Comparison of ENCODE assay signal across 9 cellular contexts in genomic region chr9:71681708-71682268, GRCh38.
DNase-seq lines count a peak whose midpoint lies in the region; ATAC-seq and TF ChIP-seq lines count a peak whose summit lies in the region.
"Had no signal": no experiment of that assay in that cellular context is flagged by ENCODE, and none has a peak within 500 bp of the region (broad histone marks: within the 10 kb centered on the region; RNA-seq: fewer than 3 reads in every experiment).

No MANE protein-coding gene starts in this region.

- intact Hi-C loops in activated T-helper 2 cell treated with anti-CD3 and anti-CD28 coated beads, Interferon-gamma antibody, Interleukin-2, Interleukin-4, amounts not matched to agents 10 μg/mL and 5 μg/mL and 100 μg/mL, durations not matched to agents 14 hours and 24 hours and 36 hours (cut with micrococcal nuclease): loop anchor here (10.0 kb wide), 1 partner anchor 77 kb away; no protein-coding TSS in a partner anchor

- H3K27ac Mint-ChIP-seq in CD4-positive, CD25-positive, alpha-beta regulatory T cell: peak overlapping the region in 2 of 3 donors; percentile 39 to 42
- H3K27ac Mint-ChIP-seq in endodermal cell (peak overlapping the region; percentile 49), nephron progenitor cell (peak overlapping the region; percentile 89)
- H3K27ac Mint-ChIP-seq in activated T-helper 2 cell treated with anti-CD3 and anti-CD28 coated beads, Interferon-gamma antibody, Interleukin-2, Interleukin-4, amounts not matched to agents 10 μg/mL and 5 μg/mL and 100 μg/mL, durations not matched to agents 14 hours and 24 hours and 36 hours: no peak overlapping the region

- peaks cover 34% of the 10 kb centered on the region for H3K4me1 ChIP-seq in CD4-positive, CD25-positive, alpha-beta regulatory T cell (ENCODE audit: control insufficient read depth, insufficient read depth, low read length, poor library complexity, severe bottlenecking)
- H3K4me1 ChIP-seq in endodermal cell (ENCODE audit: control insufficient read depth, insufficient read depth, low read length): peaks cover 6% of the 10 kb centered on the region

- no peak for DNase-seq in CD4-positive, CD25-positive, alpha-beta regulatory T cell
- DNase-seq in NCI-H2227 (lab: John Stamatoyannopoulos, UW; ENCODE audit: unreplicated experiment) (peak; percentile 35), endodermal cell (no peak), nephron progenitor cell (peak; percentile 4), NCI-H1417 treated with DMSO at 0.1 percent for 48 hours (lab: John Stamatoyannopoulos, UW) (no peak)
- DNase-seq in activated T-helper 2 cell treated with anti-CD3 and anti-CD28 coated beads, Interferon-gamma antibody, Interleukin-2, Interleukin-4, amounts not matched to agents 10 μg/mL and 5 μg/mL and 100 μg/mL, durations not matched to agents 14 hours and 24 hours and 36 hours (ENCODE audit: low spot score): no peak
- DNase-seq in stimulated activated CD8-positive, alpha-beta memory T cell treated with anti-CD3 and anti-CD28 coated beads, Interleukin-4, amount 100 ng/mL, for 48 hours: no peak
- DNase-seq: NCI-H1930 had no signal

- ATAC-seq in CD4-positive, CD25-positive, alpha-beta regulatory T cell (ENCODE audit: low read depth in 2 of 2): no peak
- ATAC-seq in HG03045 (IDR thresholded peaks at IDR 0.05; ENCODE audit: unreplicated experiment): no peak

- H3K4me3 ChIP-seq in CD4-positive, CD25-positive, alpha-beta regulatory T cell (ENCODE audit: low read depth, low read length): no peak overlapping the region
- H3K4me3 ChIP-seq in endodermal cell (ENCODE audit: low read length): no peak overlapping the region

- no peaks in the 10 kb centered on the region for H3K9me3 Mint-ChIP-seq in CD4-positive, CD25-positive, alpha-beta regulatory T cell
- H3K9me3 Mint-ChIP-seq in endodermal cell (no peaks in the 10 kb centered on the region), nephron progenitor cell (no peaks in the 10 kb centered on the region)
- no peaks in the 10 kb centered on the region for H3K9me3 Mint-ChIP-seq in activated T-helper 2 cell treated with anti-CD3 and anti-CD28 coated beads, Interferon-gamma antibody, Interleukin-2, Interleukin-4, amounts not matched to agents 10 μg/mL and 5 μg/mL and 100 μg/mL, durations not matched to agents 14 hours and 24 hours and 36 hours

- no peak for TF ChIP-seq CTCF in endodermal cell (conservative IDR thresholded peaks at IDR 0.05)
- TF ChIP-seq CTCF in nephron progenitor cell (IDR thresholded peaks at IDR 0.05): no peak

- peaks cover 42% of the 10 kb centered on the region for H3K36me3 Mint-ChIP-seq in CD4-positive, CD25-positive, alpha-beta regulatory T cell
- H3K36me3 Mint-ChIP-seq in endodermal cell (ENCODE audit: low read depth) (peaks cover 26% of the 10 kb centered on the region), nephron progenitor cell (ENCODE audit: low read depth) (peaks cover 19% of the 10 kb centered on the region)
- peaks cover 57% of the 10 kb centered on the region for H3K36me3 Mint-ChIP-seq in activated T-helper 2 cell treated with anti-CD3 and anti-CD28 coated beads, Interferon-gamma antibody, Interleukin-2, Interleukin-4, amounts not matched to agents 10 μg/mL and 5 μg/mL and 100 μg/mL, durations not matched to agents 14 hours and 24 hours and 36 hours (ENCODE audit: low read depth)

- H3K27me3 Mint-ChIP-seq in CD4-positive, CD25-positive, alpha-beta regulatory T cell: no peaks in the 10 kb centered on the region
- H3K27me3 Mint-ChIP-seq in endodermal cell (ENCODE audit: insufficient read depth) (no peaks in the 10 kb centered on the region), nephron progenitor cell (ENCODE audit: low read depth, poor library complexity) (no peaks in the 10 kb centered on the region)
- no peaks in the 10 kb centered on the region for H3K27me3 Mint-ChIP-seq in activated T-helper 2 cell treated with anti-CD3 and anti-CD28 coated beads, Interferon-gamma antibody, Interleukin-2, Interleukin-4, amounts not matched to agents 10 μg/mL and 5 μg/mL and 100 μg/mL, durations not matched to agents 14 hours and 24 hours and 36 hours (ENCODE audit: low read depth)

- no peak overlapping the region for H3K4me3 Mint-ChIP-seq in CD4-positive, CD25-positive, alpha-beta regulatory T cell
- H3K4me3 Mint-ChIP-seq in endodermal cell: no peak overlapping the region
- peak overlapping the region; percentile 6 for H3K4me3 Mint-ChIP-seq in nephron progenitor cell
- H3K4me3 Mint-ChIP-seq in activated T-helper 2 cell treated with anti-CD3 and anti-CD28 coated beads, Interferon-gamma antibody, Interleukin-2, Interleukin-4, amounts not matched to agents 10 μg/mL and 5 μg/mL and 100 μg/mL, durations not matched to agents 14 hours and 24 hours and 36 hours (ENCODE audit: low read depth): no peak overlapping the region

- H3K27ac ChIP-seq in CD4-positive, CD25-positive, alpha-beta regulatory T cell (ENCODE audit: insufficient read depth, low read length, poor library complexity, severe bottlenecking): no peak overlapping the region
- peak overlapping the region; percentile 1 for H3K27ac ChIP-seq in endodermal cell (ENCODE audit: low read depth, low read length)

- H3K9me3 ChIP-seq in CD4-positive, CD25-positive, alpha-beta regulatory T cell (ENCODE audit: control insufficient read depth in 2 of 2, low read length in 2 of 2): no peaks in the 10 kb centered on the region
- H3K9me3 ChIP-seq in endodermal cell (ENCODE audit: control insufficient read depth, low read length): no peaks in the 10 kb centered on the region

- H3K9ac ChIP-seq in endodermal cell (ENCODE audit: extremely low read depth, low read length, poor library complexity, severe bottlenecking): no peak overlapping the region

- 75 to 80% methylated on average over 3 of the region's 3 CpGs for WGBS in endodermal cell (ENCODE audit: insufficient coverage in 1 of 2, insufficient read length in 1 of 2), 2 experiments

- peaks cover 38 to 53% (median 45%) of the 10 kb centered on the region in 4 donors for H3K4me1 Mint-ChIP-seq in CD4-positive, CD25-positive, alpha-beta regulatory T cell
- H3K4me1 Mint-ChIP-seq in endodermal cell (peaks cover 28% of the 10 kb centered on the region), nephron progenitor cell (peaks cover 78% of the 10 kb centered on the region)
- peaks cover 38% of the 10 kb centered on the region for H3K4me1 Mint-ChIP-seq in activated T-helper 2 cell treated with anti-CD3 and anti-CD28 coated beads, Interferon-gamma antibody, Interleukin-2, Interleukin-4, amounts not matched to agents 10 μg/mL and 5 μg/mL and 100 μg/mL, durations not matched to agents 14 hours and 24 hours and 36 hours (ENCODE audit: low read depth)

- H3K36me3 ChIP-seq in CD4-positive, CD25-positive, alpha-beta regulatory T cell (ENCODE audit: control insufficient read depth, insufficient read depth, low read length): peaks cover 11% of the 10 kb centered on the region
- peaks cover 26% of the 10 kb centered on the region for H3K36me3 ChIP-seq in endodermal cell (ENCODE audit: control insufficient read depth, insufficient read depth, low read length)

- H3K27me3 ChIP-seq in CD4-positive, CD25-positive, alpha-beta regulatory T cell (ENCODE audit: control insufficient read depth, insufficient read depth, low read length): no peaks in the 10 kb centered on the region
- H3K27me3 ChIP-seq in endodermal cell (ENCODE audit: control insufficient read depth, insufficient read depth, low read length, poor library complexity, severe bottlenecking): no peaks in the 10 kb centered on the region

Comparison
In these comparisons a context has a peak if more than half of its experiments do, and no peak if none do; other contexts are left out.
1. DNase-seq: peak in NCI-H2227 (single experiment) and nephron progenitor cell (single experiment); none in CD4-positive, CD25-positive, alpha-beta regulatory T cell (0 of 3), endodermal cell (single experiment), NCI-H1417 treated with DMSO at 0.1 percent for 48 hours (single experiment), activated T-helper 2 cell treated with anti-CD3 and anti-CD28 coated beads, Interferon-gamma antibody, Interleukin-2, Interleukin-4, amounts not matched to agents 10 μg/mL and 5 μg/mL and 100 μg/mL, durations not matched to agents 14 hours and 24 hours and 36 hours (single experiment) and stimulated activated CD8-positive, alpha-beta memory T cell treated with anti-CD3 and anti-CD28 coated beads, Interleukin-4, amount 100 ng/mL, for 48 hours (single experiment).